13 cellular contexts compared by ENCODE assay signal in genomic region chr1:151639466-151639865, GRCh38. TPM values are rescaled to one million over a fixed set of nuclear protein-coding genes. Genes with fewer than 3 reads are reported as not detected.
DNase-seq lines count a peak whose midpoint lies in the region; ATAC-seq, FAIRE-seq and TF ChIP-seq lines count a peak whose summit lies in the region.
"Had no signal": no experiment of that assay in that cellular context is flagged by ENCODE, and none has a peak within 500 bp of the region (broad histone marks: within the 10 kb centered on the region; RNA-seq: fewer than 3 reads in every experiment).

No MANE protein-coding gene starts in this region.

- no peaks in the 10 kb centered on the region for H3K9me3 Mint-ChIP-seq in mesothelial cell of epicardium
- H3K9me3 Mint-ChIP-seq: activated naive CD4-positive, alpha-beta T cell treated with anti-CD3 and anti-CD28 coated beads, Interleukin-2, amount 50 U/mL, for 72 hours had no signal

- no peak for TF ChIP-seq CTCF in GM06990 (IDR thresholded peaks at IDR 0.05; ENCODE audit: insufficient read depth, low read length, poor library complexity, severe bottlenecking)
- no peak for TF ChIP-seq CTCF in fibroblast of mammary gland (conservative IDR thresholded peaks at IDR 0.05; ENCODE audit: control insufficient read depth, insufficient read depth, low read depth, low read length)
- TF ChIP-seq CTCF in pancreas (IDR thresholded peaks at IDR 0.05) = no peak
- no peak for TF ChIP-seq CTCF in mesothelial cell of epicardium (IDR thresholded peaks at IDR 0.05; ENCODE audit: unreplicated experiment)

- H3K27me3 ChIP-seq in GM06990 (replicated peaks; ENCODE audit: control insufficient read depth, insufficient read depth, low read length) = no peaks in the 10 kb centered on the region
- H3K27me3 ChIP-seq in pancreas = no peaks in the 10 kb centered on the region
- H3K27me3 ChIP-seq: thyroid gland had no signal

- DNase-seq in GM06990 (ENCODE audit: extremely low read depth, insufficient read length) = no peak
- peak; percentile 12 for DNase-seq in SW480 (ENCODE audit: low spot score)
- peak; percentile 62 for DNase-seq in fibroblast of mammary gland (ENCODE audit: low read depth)
- DNase-seq in pancreas = no peak
- no peak for DNase-seq in GOT3 (lab: John Stamatoyannopoulos, UW)
- no peak for DNase-seq in activated effector memory CD4-positive, alpha-beta T cell treated with anti-CD3 and anti-CD28 coated beads, Interleukin-2, amount 50 U/mL, for 16 hours
- no peak for DNase-seq in mesothelial cell of epicardium (ENCODE audit: low spot score in 2 of 2, unreplicated experiment in 2 of 2)
- DNase-seq: activated CD8-positive, alpha-beta T cell treated with anti-CD3 and anti-CD28 coated beads, Interleukin-2, amount 10 ng/mL, durations not matched to agents 7 days and 5 days; MV-4-11; NCI-H2227 treated with DMSO at 0.1 percent for 48 hours; thyroid gland had no signal

- no peak for FAIRE-seq in pancreas (lab: Jason Lieb, UNC)

- H3K36me3 Mint-ChIP-seq in mesothelial cell of epicardium = peaks cover 17% of the 10 kb centered on the region

- H3K4me1 ChIP-seq in pancreas = peaks cover 8 to 28% (median 22%) of the 10 kb centered on the region in 3 donors

- H3K27me3 Mint-ChIP-seq in mesothelial cell of epicardium (ENCODE audit: low read depth) = no peaks in the 10 kb centered on the region

- 4 to 10% methylated on average over 2 of the region's 2 CpGs for WGBS in pancreas, 2 donors

- H3K36me3 ChIP-seq in GM06990 (ENCODE audit: control insufficient read depth, insufficient read depth, low read length) = no peaks in the 10 kb centered on the region
- H3K36me3 ChIP-seq in pancreas = no peaks in the 10 kb centered on the region
- H3K36me3 ChIP-seq: thyroid gland had no signal

- H3K4me3 Mint-ChIP-seq in mesothelial cell of epicardium = no peak overlapping the region
- H3K4me3 Mint-ChIP-seq: activated CD8-positive, alpha-beta T cell treated with anti-CD3 and anti-CD28 coated beads, Interleukin-2, amount 10 ng/mL, durations not matched to agents 7 days and 5 days had no signal

- peaks cover 19% of the 10 kb centered on the region for H3K4me1 Mint-ChIP-seq in mesothelial cell of epicardium

- intact Hi-C loops in pancreas (cut with DNase I) = no loop called here

- peak in 3 of 4 donors; percentile 53 to 76 (median 64) for ATAC-seq in pancreas
- no peak for ATAC-seq in HG03457 (IDR thresholded peaks at IDR 0.05; ENCODE audit: unreplicated experiment)
- ATAC-seq: activated CD8-positive, alpha-beta T cell treated with anti-CD3 and anti-CD28 coated beads, Interleukin-2, amount 10 ng/mL, durations not matched to agents 7 days and 5 days; activated naive CD4-positive, alpha-beta T cell treated with anti-CD3 and anti-CD28 coated beads, Interleukin-2, amount 50 U/mL, for 72 hours had no signal

- peak overlapping the region in 1 of 4 donors; percentile 71 for H3K27ac ChIP-seq in pancreas
- H3K27ac ChIP-seq: thyroid gland had no signal

- no peak overlapping the region for H3K27ac Mint-ChIP-seq in mesothelial cell of epicardium
- H3K27ac Mint-ChIP-seq: activated CD8-positive, alpha-beta T cell treated with anti-CD3 and anti-CD28 coated beads, Interleukin-2, amount 10 ng/mL, durations not matched to agents 7 days and 5 days; activated naive CD4-positive, alpha-beta T cell treated with anti-CD3 and anti-CD28 coated beads, Interleukin-2, amount 50 U/mL, for 72 hours had no signal

- H3K9me3 ChIP-seq in pancreas = no peaks in the 10 kb centered on the region
- H3K9me3 ChIP-seq: thyroid gland had no signal

- peak overlapping the region; percentile 18; the same call in 1 of the 2 replicates for H3K4me3 ChIP-seq in GM06990 (replicated peaks; ENCODE audit: low read depth, low read length)
- H3K4me3 ChIP-seq in fibroblast of mammary gland (ENCODE audit: control insufficient read depth, low read depth, low read length) = no peak overlapping the region
- H3K4me3 ChIP-seq in pancreas = no peak overlapping the region
- H3K4me3 ChIP-seq: thyroid gland had no signal

RNA-seq across cellular contexts. Expression of gene SNX27, which starts 27.6 kb away (rescaled TPM):
- 10 to 100 TPM; 10.2 to 23.4 (median 13.0) TPM for total RNA-seq in pancreas
- polyA plus RNA-seq in pancreas = 1 to 10 TPM; 5.9 to 6.5 TPM
- total RNA-seq in mesothelial cell of epicardium = 41.5 to 44.0 TPM (median 43.4 TPM) in 3 replicates

Comparison
In these comparisons a context has a peak if more than half of its experiments do, and no peak if none do; other contexts are left out.
1. DNase-seq: peak in SW480 (single experiment) and fibroblast of mammary gland (single experiment); none in GM06990 (single experiment), pancreas (0 of 6), GOT3 (single experiment), activated effector memory CD4-positive, alpha-beta T cell treated with anti-CD3 and anti-CD28 coated beads, Interleukin-2, amount 50 U/mL, for 16 hours (single experiment) and mesothelial cell of epicardium (0 of 2).